ENCODE assay signal across 6 cellular contexts in the genomic region with DNA sequence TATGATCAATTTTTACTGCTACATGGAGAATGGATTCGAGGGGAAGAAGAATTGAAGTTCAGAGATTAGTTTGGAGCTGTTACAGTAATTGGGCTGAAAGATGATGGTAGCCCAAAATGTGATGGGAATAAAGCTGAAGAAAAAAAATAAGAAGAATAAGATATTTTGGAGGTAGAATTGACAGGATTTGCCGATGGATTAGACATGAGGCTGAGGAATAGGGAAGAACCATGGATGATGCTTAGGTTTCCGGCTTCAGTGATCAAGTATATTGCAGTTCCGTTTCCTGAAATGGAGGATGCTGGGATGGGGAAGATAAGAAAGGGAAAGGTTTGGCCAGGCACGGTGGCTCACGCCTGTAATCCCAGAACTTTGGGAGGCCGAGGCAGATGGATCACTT.
"Had no signal": no experiment of that assay in that cellular context is flagged by ENCODE, and none has a peak within 500 bp of the region (broad histone marks: within the 10 kb centered on the region; RNA-seq: fewer than 3 reads in every experiment).

No MANE protein-coding gene starts in this region.

- H3K27me3 Mint-ChIP-seq: IgD-negative memory B cell had no signal

- H3K9me3 Mint-ChIP-seq: IgD-negative memory B cell had no signal

- DNase-seq: IMR-90, KBM-7 had no signal

- H3K27ac Mint-ChIP-seq: IgD-negative memory B cell had no signal

- H3K27ac ChIP-seq: HL-60 had no signal

- H3K4me3 Mint-ChIP-seq: IgD-negative memory B cell had no signal

- H3K4me1 Mint-ChIP-seq: IgD-negative memory B cell had no signal

- FAIRE-seq: HepG2, HTR-8/SVneo had no signal

- ATAC-seq: HepG2 had no signal
